Comparison of ENCODE assay signal across 8 cellular contexts in genomic region chr10:97737770-97738265, GRCh38. TPM values are rescaled to one million over a fixed set of nuclear protein-coding genes. Genes with fewer than 3 reads are reported as not detected.
DNase-seq lines count a peak whose midpoint lies in the region; ATAC-seq and TF ChIP-seq lines count a peak whose summit lies in the region.

No MANE protein-coding gene starts in this region.

- peak overlapping the region; percentile 92 to 94 for H3K27ac ChIP-seq in tibial artery

- H3K36me3 ChIP-seq in kidney epithelial cell (ENCODE audit: control insufficient read depth, insufficient read depth, low read length) (no peaks in the 10 kb centered on the region), tibial artery (peaks cover 14 to 26% (median 16%) of the 10 kb centered on the region in 3 donors)

- no peaks in the 10 kb centered on the region for H3K9me3 ChIP-seq in tibial artery

- H3K4me3 Mint-ChIP-seq in HFFc6 = peak overlapping the region; percentile 95
- peak overlapping the region; percentile 85 for H3K4me3 Mint-ChIP-seq in activated CD4-positive, alpha-beta memory T cell treated with anti-CD3 and anti-CD28 coated beads, Interleukin-2, amount 10 ng/mL, durations not matched to agents 7 days and 5 days

- no peaks in the 10 kb centered on the region for H3K9me3 Mint-ChIP-seq in HFFc6
- peaks cover 2% of the 10 kb centered on the region for H3K9me3 Mint-ChIP-seq in activated CD4-positive, alpha-beta memory T cell treated with anti-CD3 and anti-CD28 coated beads, Interleukin-2, amount 10 ng/mL, durations not matched to agents 7 days and 5 days

- peaks cover 0 to 30% (median 21%) of the 10 kb centered on the region in 4 donors for H3K4me1 ChIP-seq in tibial artery

- CTCF ChIA-PET in activated CD4-positive, alpha-beta memory T cell treated with anti-CD3 and anti-CD28 coated beads, Interleukin-2, amount 10 ng/mL, durations not matched to agents 7 days and 5 days (lab: Charles Lee) = no interaction called here

- H3K36me3 Mint-ChIP-seq in HFFc6 (ENCODE audit: low read depth) = peaks cover 21% of the 10 kb centered on the region; the same call in 1 of the 2 replicates
- peaks cover 33% of the 10 kb centered on the region for H3K36me3 Mint-ChIP-seq in activated CD4-positive, alpha-beta memory T cell treated with anti-CD3 and anti-CD28 coated beads, Interleukin-2, amount 10 ng/mL, durations not matched to agents 7 days and 5 days (ENCODE audit: low read depth)

- H3K4me3 ChIP-seq in kidney epithelial cell (ENCODE audit: low read depth, low read length) (peak overlapping the region; percentile 98), tibial artery (peak overlapping the region; percentile 86 to 93)

- TF ChIP-seq CTCF in HFFc6 (IDR thresholded peaks at IDR 0.05) (no peak), kidney epithelial cell (IDR thresholded peaks at IDR 0.05; ENCODE audit: insufficient read depth, low read length, poor library complexity, severe bottlenecking) (no peak), tibial artery (IDR thresholded peaks at IDR 0.05) (no peak)

- H3K27me3 Mint-ChIP-seq in HFFc6 (ENCODE audit: insufficient read depth) = peaks cover 4% of the 10 kb centered on the region
- no peaks in the 10 kb centered on the region for H3K27me3 Mint-ChIP-seq in activated CD4-positive, alpha-beta memory T cell treated with anti-CD3 and anti-CD28 coated beads, Interleukin-2, amount 10 ng/mL, durations not matched to agents 7 days and 5 days

- POLR2A ChIA-PET in activated CD4-positive, alpha-beta memory T cell treated with anti-CD3 and anti-CD28 coated beads, Interleukin-2, amount 10 ng/mL, durations not matched to agents 7 days and 5 days (lab: Charles Lee) = interaction anchor here (1.4 kb wide), 1 partner anchor 24 kb away, joined by 4 read pairs; the partner anchor contains the start of gene MARVELD1

- H3K27me3 ChIP-seq in kidney epithelial cell (ENCODE audit: control insufficient read depth, insufficient read depth, low read length) (no peaks in the 10 kb centered on the region), tibial artery (no peaks in the 10 kb centered on the region)

- H3K4me1 Mint-ChIP-seq in HFFc6 (ENCODE audit: low read depth) = peaks cover 24% of the 10 kb centered on the region
- peaks cover 42% of the 10 kb centered on the region for H3K4me1 Mint-ChIP-seq in activated CD4-positive, alpha-beta memory T cell treated with anti-CD3 and anti-CD28 coated beads, Interleukin-2, amount 10 ng/mL, durations not matched to agents 7 days and 5 days

- no peak for ATAC-seq in GM18907 (IDR thresholded peaks at IDR 0.05; ENCODE audit: unreplicated experiment)

- intact Hi-C loops in tibial artery (cut with DNase I; ENCODE audit: low total_unique reads) = no loop called here

- DNase-seq in EL (peak; percentile 76), HFFc6 (peak; percentile 50), kidney epithelial cell (ENCODE audit: low read depth) (no peak), tibial artery (no peak), activated gamma-delta T cell treated with Interleukin-2 at 50 U/mL for 16 hours (no peak)
- DNase-seq in activated CD4-positive, alpha-beta memory T cell treated with anti-CD3 and anti-CD28 coated beads, Interleukin-2, amount 10 ng/mL, durations not matched to agents 7 days and 5 days = no peak
- DNase-seq in stimulated activated CD4-positive, alpha-beta T cell treated with anti-CD3 and anti-CD28 coated beads, Interleukin-4, amount 100 ng/mL, for 24 hours = no peak

- peak overlapping the region; percentile 96 for H3K27ac Mint-ChIP-seq in HFFc6
- H3K27ac Mint-ChIP-seq in activated CD4-positive, alpha-beta memory T cell treated with anti-CD3 and anti-CD28 coated beads, Interleukin-2, amount 10 ng/mL, durations not matched to agents 7 days and 5 days = peak overlapping the region; percentile 71

RNA-seq across cellular contexts. Expression of gene ZFYVE27, which starts 0.9 kb away (rescaled TPM):
- 10 to 100 TPM; 16.6 to 23.0 (median 18.3) TPM for total RNA-seq in HFFc6 (2021; fragmentation: NEBNext Ultra II Directional; extraction: Animal tissue kit (Norgen Biotek cat#: 25700))
- 10 to 100 TPM; 29.3 to 32.4 TPM for total RNA-seq in activated CD4-positive, alpha-beta memory T cell treated with anti-CD3 and anti-CD28 coated beads, Interleukin-2, amount 10 ng/mL, durations not matched to agents 7 days and 5 days
- total RNA-seq in kidney epithelial cell = 31.8 and 32.3 TPM in 2 replicates

RNA-seq across cellular contexts. Expression of gene MARVELD1, which starts 24.3 kb away (rescaled TPM):
- 10 to 100 TPM; 76.7 to 94.7 (median 80.9) TPM for total RNA-seq in HFFc6 (2021; fragmentation: NEBNext Ultra II Directional; extraction: Animal tissue kit (Norgen Biotek cat#: 25700))
- total RNA-seq in activated CD4-positive, alpha-beta memory T cell treated with anti-CD3 and anti-CD28 coated beads, Interleukin-2, amount 10 ng/mL, durations not matched to agents 7 days and 5 days = 1 to 10 TPM; 2.5 to 2.7 TPM
- total RNA-seq in kidney epithelial cell = 31.0 and 37.2 TPM in 2 replicates

RNA-seq across cellular contexts. Expression of gene SFRP5, which starts 34.0 kb away (rescaled TPM):
- not detected for total RNA-seq in HFFc6 (2021; fragmentation: NEBNext Ultra II Directional; extraction: Animal tissue kit (Norgen Biotek cat#: 25700))
- total RNA-seq in activated CD4-positive, alpha-beta memory T cell treated with anti-CD3 and anti-CD28 coated beads, Interleukin-2, amount 10 ng/mL, durations not matched to agents 7 days and 5 days = not detected
- not detected in 2 replicates for total RNA-seq in kidney epithelial cell

RNA-seq across cellular contexts. Expression of gene AVPI1, which starts 50.8 kb away (rescaled TPM):
- total RNA-seq in HFFc6 (2021; fragmentation: NEBNext Ultra II Directional; extraction: Animal tissue kit (Norgen Biotek cat#: 25700)) = 10 to 100 TPM; 28.2 to 44.8 (median 39.5) TPM
- total RNA-seq in activated CD4-positive, alpha-beta memory T cell treated with anti-CD3 and anti-CD28 coated beads, Interleukin-2, amount 10 ng/mL, durations not matched to agents 7 days and 5 days = 1 to 10 TPM; 1.8 to 1.9 TPM
- total RNA-seq in kidney epithelial cell = 17.2 and 18.9 TPM in 2 replicates

Comparison
In these comparisons a context has a peak if more than half of its experiments do, and no peak if none do; other contexts are left out.
1. DNase-seq: peak in EL (single experiment) and HFFc6 (single experiment); none in activated CD4-positive, alpha-beta memory T cell treated with anti-CD3 and anti-CD28 coated beads, Interleukin-2, amount 10 ng/mL, durations not matched to agents 7 days and 5 days (single experiment), kidney epithelial cell (single experiment), tibial artery (0 of 2), stimulated activated CD4-positive, alpha-beta T cell treated with anti-CD3 and anti-CD28 coated beads, Interleukin-4, amount 100 ng/mL, for 24 hours (single experiment) and activated gamma-delta T cell treated with Interleukin-2 at 50 U/mL for 16 hours (single experiment).